ENCODE assay signal across 32 cellular contexts in the genomic region with DNA sequence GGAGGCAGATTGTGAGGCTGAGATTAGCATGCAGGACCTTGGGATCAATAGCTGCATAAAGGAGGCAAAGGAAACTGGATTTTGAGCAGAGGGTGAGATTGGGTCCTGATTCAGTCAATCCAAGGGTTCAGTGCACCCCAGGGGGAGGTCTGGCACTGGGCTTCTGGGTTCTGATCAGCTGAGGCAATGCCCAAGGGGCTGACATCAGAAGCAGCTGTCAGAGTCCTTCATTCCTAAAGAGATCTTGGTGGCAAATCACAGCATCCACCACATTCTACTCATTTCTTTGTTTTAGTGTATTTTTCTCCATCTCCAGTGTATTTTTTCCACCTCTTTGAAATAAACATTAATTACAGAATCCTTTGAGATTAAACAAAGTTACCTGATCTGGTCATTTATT. TPM values are rescaled to one million over a fixed set of nuclear protein-coding genes. Genes with fewer than 3 reads are reported as not detected.
"Had no signal": no experiment of that assay in that cellular context is flagged by ENCODE, and none has a peak within 500 bp of the region (broad histone marks: within the 10 kb centered on the region; RNA-seq: fewer than 3 reads in every experiment).

No MANE protein-coding gene starts in this region.

- H3K4me2 ChIP-seq: neural progenitor cell, smooth muscle cell had no signal

- H3K9ac ChIP-seq: neural progenitor cell, parathyroid adenoma had no signal

- H3K4me3 Mint-ChIP-seq: natural killer cell; nephron; neural progenitor cell; stimulated activated memory B cell treated with anti-CD40 and anti-IgM and Interleukin-4, amounts not matched to agents 10 μg/mL and 1 μg/mL and 100 μg/mL, for 72 hours; stimulated activated naive CD8-positive, alpha-beta T cell treated with anti-CD3 and anti-CD28 coated beads, Interleukin-15, amount 100 ng/mL, for 72 hours had no signal

- H3K4me1 Mint-ChIP-seq: natural killer cell; nephron; neural progenitor cell; stimulated activated memory B cell treated with anti-CD40 and anti-IgM and Interleukin-4, amounts not matched to agents 10 μg/mL and 1 μg/mL and 100 μg/mL, for 72 hours; stimulated activated naive CD8-positive, alpha-beta T cell treated with anti-CD3 and anti-CD28 coated beads, Interleukin-15, amount 100 ng/mL, for 72 hours had no signal

- H3K79me2 ChIP-seq: parathyroid adenoma had no signal

- H3K4me3 ChIP-seq: neural progenitor cell, ovary, psoas muscle, right lobe of liver, sigmoid colon, skin epidermis, smooth muscle cell, spleen, suprapubic skin, testis, tibial artery, transverse colon, upper lobe of left lung, vagina had no signal

- H3K4me1 ChIP-seq: neural progenitor cell, parathyroid adenoma, psoas muscle, right lobe of liver, sigmoid colon, testis, tibial artery, transverse colon, upper lobe of left lung, vagina had no signal

- DNase-seq: natural killer cell; occipital lobe; ovary; posterior cingulate gyrus; psoas muscle; right cardiac atrium; right lobe of liver; sigmoid colon; spleen; stimulated activated CD4-positive, alpha-beta T cell treated with anti-CD3 and anti-CD28 coated beads, Interleukin-12 subunit alpha, Interleukin-12 subunit beta, amount 100 ng/mL, for 4 hours; stimulated activated CD4-positive, alpha-beta T cell treated with anti-CD3 and anti-CD28 coated beads, Interleukin-1b, Interleukin-23, amount 100 ng/mL, for 48 hours; stimulated activated CD4-positive, alpha-beta T cell treated with anti-CD3 and anti-CD28 coated beads, Interleukin-4, amount 100 ng/mL, for 1 hour; stimulated activated CD4-positive, alpha-beta T cell treated with anti-CD3 and anti-CD28 coated beads, Interleukin-4, amount 100 ng/mL, for 4 hours; stimulated activated CD8-positive, alpha-beta memory T cell treated with anti-CD3 and anti-CD28 coated beads, Interleukin-4, amount 100 ng/mL, for 48 hours; stimulated activated naive CD4-positive, alpha-beta T cell; stimulated activated naive CD8-positive, alpha-beta T cell treated with anti-CD3 and anti-CD28 coated beads, Interleukin-15, amount 100 ng/mL, for 72 hours; stimulated activated naive CD8-positive, alpha-beta T cell treated with anti-CD3 and anti-CD28 coated beads, Interleukin-15, Interleukin-2, amounts not matched to agents 100 U/mL and 50 U/mL, for 24 hours; substantia nigra; testis; tibial artery; transverse colon; upper lobe of left lung had no signal

- H3K36me3 Mint-ChIP-seq: natural killer cell; neural progenitor cell; stimulated activated memory B cell treated with anti-CD40 and anti-IgM and Interleukin-4, amounts not matched to agents 10 μg/mL and 1 μg/mL and 100 μg/mL, for 72 hours had no signal

- H2AFZ ChIP-seq: neural progenitor cell, parathyroid adenoma had no signal

- H3K27ac ChIP-seq: neural progenitor cell, ovary, parathyroid adenoma, psoas muscle, right lobe of liver, spleen, suprapubic skin, testis, tibial artery, transverse colon, upper lobe of left lung, vagina had no signal

- H3K27ac Mint-ChIP-seq: natural killer cell; nephron; neural progenitor cell; progenitor cell of endocrine pancreas; stimulated activated memory B cell treated with anti-CD40 and anti-IgM and Interleukin-4, amounts not matched to agents 10 μg/mL and 1 μg/mL and 100 μg/mL, for 72 hours; stimulated activated naive CD8-positive, alpha-beta T cell treated with anti-CD3 and anti-CD28 coated beads, Interleukin-15, amount 100 ng/mL, for 72 hours had no signal

- H3K27me3 ChIP-seq: neural progenitor cell, ovary, right lobe of liver, suprapubic skin, testis, transverse colon, upper lobe of left lung, vagina had no signal

- H3K36me3 ChIP-seq: neural progenitor cell, ovary, right lobe of liver, sigmoid colon, spleen, suprapubic skin, tibial artery, transverse colon, upper lobe of left lung, vagina had no signal

- H3K9me3 ChIP-seq: ovary, psoas muscle, right lobe of liver, sigmoid colon, spleen, suprapubic skin, testis, tibial artery, transverse colon, upper lobe of left lung, vagina had no signal

- H3K9me3 Mint-ChIP-seq: natural killer cell; nephron; stimulated activated memory B cell treated with anti-CD40 and anti-IgM and Interleukin-4, amounts not matched to agents 10 μg/mL and 1 μg/mL and 100 μg/mL, for 72 hours; stimulated activated naive CD8-positive, alpha-beta T cell treated with anti-CD3 and anti-CD28 coated beads, Interleukin-15, amount 100 ng/mL, for 72 hours had no signal

RNA-seq across cellular contexts. Expression of a gene that starts 5.4 kb away (rescaled TPM):
- total RNA-seq: natural killer cell, progenitor cell of endocrine pancreas had no signal
- polyA plus RNA-seq: neural cell had no signal

RNA-seq across cellular contexts. Expression of a gene that starts 26.9 kb away (rescaled TPM):
- polyA plus RNA-seq: neural cell had no signal
